ENCODE assay signal across 15 cellular contexts in the genomic region with DNA sequence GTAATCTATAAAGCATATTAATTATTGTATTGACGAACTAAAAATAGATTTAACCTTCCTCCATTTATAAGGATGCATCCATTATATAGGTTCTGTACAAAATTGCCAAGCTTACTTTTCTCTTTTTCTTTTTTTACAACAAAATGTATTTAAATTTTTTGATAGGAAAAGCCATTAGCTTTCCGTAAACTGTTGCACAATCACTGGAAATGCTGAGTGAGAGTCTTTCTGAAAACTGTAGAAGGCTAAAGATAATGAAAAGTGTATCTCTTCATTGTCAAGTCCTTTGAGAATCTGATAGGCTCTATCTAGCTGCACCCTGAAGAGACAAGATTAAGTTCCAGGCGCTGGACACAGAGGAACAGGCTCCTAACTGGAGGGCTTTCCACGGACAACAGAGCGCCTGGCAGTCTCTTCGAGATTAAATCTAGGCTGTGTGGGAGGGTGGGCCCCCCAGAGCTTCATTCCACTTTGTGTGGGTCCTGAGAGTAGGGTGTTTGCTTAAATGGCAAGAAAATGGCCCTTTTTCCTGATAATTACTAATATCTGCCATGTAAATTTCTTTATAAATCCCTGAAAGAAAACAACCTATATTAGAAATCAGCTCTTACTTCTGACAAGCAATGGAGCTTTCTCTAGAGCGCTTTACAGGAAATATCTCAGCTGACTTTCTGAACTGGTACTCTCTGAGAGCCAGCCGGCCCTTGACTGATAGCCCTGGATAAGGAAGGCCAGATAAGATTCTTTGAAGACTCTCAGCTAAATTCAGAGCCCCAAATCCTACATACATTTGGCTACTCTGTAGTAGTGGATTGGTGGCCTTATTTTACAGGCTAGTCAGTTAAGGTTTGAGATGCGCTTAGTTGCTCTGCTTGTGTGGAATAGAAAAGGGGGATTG.
"Had no signal": no experiment of that assay in that cellular context is flagged by ENCODE, and none has a peak within 500 bp of the region (broad histone marks: within the 10 kb centered on the region; RNA-seq: fewer than 3 reads in every experiment).

No MANE protein-coding gene starts in this region.

- H3K9me3 Mint-ChIP-seq: activated T-helper 2 cell treated with anti-CD3 and anti-CD28 coated beads, Interferon-gamma antibody, Interleukin-2, Interleukin-4, amounts not matched to agents 10 μg/mL and 5 μg/mL and 100 μg/mL, durations not matched to agents 14 hours and 24 hours and 36 hours; T-helper 1 cell treated with Interleukin-12 subunit alpha and Interleukin-12 subunit beta and Interleukin-4 antibody, amounts not matched to agents 30 μg/mL and 1 μg/mL, for 36 hours had no signal

- H3K27me3 ChIP-seq: dorsolateral prefrontal cortex, stomach had no signal

- H3K36me3 Mint-ChIP-seq: activated CD4-positive, alpha-beta memory T cell treated with anti-CD3 and anti-CD28 coated beads for 36 hours; activated CD8-positive, alpha-beta memory T cell treated with anti-CD3 and anti-CD28 coated beads, Interleukin-2, amount 10 ng/mL, durations not matched to agents 7 days and 5 days had no signal

- H3K27ac ChIP-seq: psoas muscle, stomach, thoracic aorta had no signal

- H3K4me1 ChIP-seq: psoas muscle, stomach had no signal

- DNase-seq: activated CD4-positive, alpha-beta memory T cell treated with anti-CD3 and anti-CD28 coated beads for 36 hours; activated CD4-positive, alpha-beta T cell treated with anti-CD3 and anti-CD28 coated beads for 36 hours; activated CD8-positive, alpha-beta memory T cell treated with anti-CD3 and anti-CD28 coated beads, Interleukin-2, amount 10 ng/mL, durations not matched to agents 7 days and 5 days; activated naive CD4-positive, alpha-beta T cell treated with anti-CD3 and anti-CD28 coated beads for 36 hours; activated T-cell treated with anti-CD3 and anti-CD28 coated beads, Interleukin-2, amount 50 U/mL, for 1 hour; dorsolateral prefrontal cortex; erythroblast; psoas muscle; stimulated activated CD4-positive, alpha-beta T cell treated with anti-CD3 and anti-CD28 coated beads, Interleukin-1b, Interleukin-23, amount 100 ng/mL, for 48 hours; stomach had no signal

- H3K9me3 ChIP-seq: thoracic aorta had no signal

- H3K27me3 Mint-ChIP-seq: activated CD4-positive, alpha-beta memory T cell treated with anti-CD3 and anti-CD28 coated beads for 36 hours; activated CD4-positive, alpha-beta T cell treated with anti-CD3 and anti-CD28 coated beads for 36 hours; activated CD8-positive, alpha-beta memory T cell treated with anti-CD3 and anti-CD28 coated beads, Interleukin-2, amount 10 ng/mL, durations not matched to agents 7 days and 5 days had no signal

- ATAC-seq: activated CD4-positive, alpha-beta T cell treated with anti-CD3 and anti-CD28 coated beads for 36 hours; activated CD8-positive, alpha-beta memory T cell treated with anti-CD3 and anti-CD28 coated beads, Interleukin-2, amount 10 ng/mL, durations not matched to agents 7 days and 5 days; psoas muscle; sciatic nerve had no signal

- H3K27ac Mint-ChIP-seq: activated CD4-positive, alpha-beta memory T cell treated with anti-CD3 and anti-CD28 coated beads for 36 hours; activated CD4-positive, alpha-beta T cell treated with anti-CD3 and anti-CD28 coated beads for 36 hours; activated CD8-positive, alpha-beta memory T cell treated with anti-CD3 and anti-CD28 coated beads, Interleukin-2, amount 10 ng/mL, durations not matched to agents 7 days and 5 days; activated naive CD4-positive, alpha-beta T cell treated with anti-CD3 and anti-CD28 coated beads for 36 hours; activated T-helper 2 cell treated with anti-CD3 and anti-CD28 coated beads, Interferon-gamma antibody, Interleukin-2, Interleukin-4, amounts not matched to agents 10 μg/mL and 5 μg/mL and 100 μg/mL, durations not matched to agents 14 hours and 24 hours and 36 hours; mesothelial cell of epicardium; T-helper 1 cell treated with Interleukin-12 subunit alpha and Interleukin-12 subunit beta and Interleukin-4 antibody, amounts not matched to agents 30 μg/mL and 1 μg/mL, for 36 hours had no signal

- H3K4me1 Mint-ChIP-seq: activated CD4-positive, alpha-beta T cell treated with anti-CD3 and anti-CD28 coated beads for 36 hours; activated CD8-positive, alpha-beta memory T cell treated with anti-CD3 and anti-CD28 coated beads, Interleukin-2, amount 10 ng/mL, durations not matched to agents 7 days and 5 days had no signal

- H3K4me3 Mint-ChIP-seq: activated CD4-positive, alpha-beta memory T cell treated with anti-CD3 and anti-CD28 coated beads for 36 hours; activated CD4-positive, alpha-beta T cell treated with anti-CD3 and anti-CD28 coated beads for 36 hours; activated CD8-positive, alpha-beta memory T cell treated with anti-CD3 and anti-CD28 coated beads, Interleukin-2, amount 10 ng/mL, durations not matched to agents 7 days and 5 days; activated naive CD4-positive, alpha-beta T cell treated with anti-CD3 and anti-CD28 coated beads for 36 hours; mesothelial cell of epicardium; T-helper 1 cell treated with Interleukin-12 subunit alpha and Interleukin-12 subunit beta and Interleukin-4 antibody, amounts not matched to agents 30 μg/mL and 1 μg/mL, for 36 hours had no signal

- H3K36me3 ChIP-seq: stomach, thoracic aorta had no signal

- H3K4me3 ChIP-seq: dorsolateral prefrontal cortex, psoas muscle, stomach, thoracic aorta had no signal
